ENCODE assay signal across 32 cellular contexts in the genomic region with DNA sequence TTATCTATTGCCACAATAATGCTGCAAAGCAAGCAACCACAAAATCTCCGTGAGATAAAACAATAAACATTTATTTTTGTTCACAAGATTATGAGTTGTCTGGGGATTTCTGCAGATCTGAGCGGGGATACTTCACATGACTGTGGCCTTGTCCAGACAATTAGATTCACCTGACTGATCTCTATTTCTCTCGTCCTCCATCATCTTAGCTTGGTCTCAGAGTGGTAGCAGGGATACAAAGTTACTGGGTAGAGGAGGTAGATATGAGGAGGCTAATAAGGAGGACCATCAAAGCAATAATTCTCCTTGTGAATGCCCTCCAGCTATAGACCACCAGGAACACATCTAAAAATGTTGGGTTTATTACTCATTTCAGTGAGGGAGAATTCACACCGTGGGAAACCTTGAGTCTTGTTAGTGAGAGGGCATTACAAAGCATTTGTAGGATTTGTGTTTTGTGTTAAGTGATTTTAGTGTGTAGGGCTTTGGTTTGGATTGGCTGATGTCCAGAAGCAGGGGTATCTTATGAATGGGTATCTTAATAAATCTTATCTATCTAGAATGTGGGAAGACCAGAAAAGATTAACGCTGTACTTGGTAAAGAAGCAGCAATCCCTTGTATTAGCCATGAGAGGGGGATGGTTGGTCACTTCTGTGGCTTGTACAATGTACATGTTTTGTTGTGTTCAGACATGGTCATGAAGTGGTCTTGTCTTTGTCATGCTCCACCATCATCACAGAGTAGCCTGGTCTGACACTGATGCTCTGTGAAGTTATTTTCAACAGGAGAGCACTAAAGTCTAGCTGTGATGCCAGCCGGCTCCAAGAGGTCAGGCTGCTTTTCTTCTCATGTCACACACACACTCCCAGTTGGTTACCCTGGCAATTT.
DNase-seq lines count a peak whose midpoint lies in the region; ATAC-seq and TF ChIP-seq lines count a peak whose summit lies in the region.
"Had no signal": no experiment of that assay in that cellular context is flagged by ENCODE, and none has a peak within 500 bp of the region (broad histone marks: within the 10 kb centered on the region; RNA-seq: fewer than 3 reads in every experiment).

No MANE protein-coding gene starts in this region.

- H2AFZ ChIP-seq in HCT116 (ENCODE audit: low read depth, low read length, poor library complexity, severe bottlenecking): peak overlapping the region; percentile 46

- no peak for TF ChIP-seq POLR2A in HCT116 (IDR thresholded peaks at IDR 0.05; ENCODE audit: borderline replicate concordance, extremely low read depth, insufficient read depth, insufficient read length)

- TF ChIP-seq RAD21 in HCT116 (IDR thresholded peaks at IDR 0.05; ENCODE audit: low read depth): peak; percentile 19; the same call in 1 of the 2 replicates

- no peak overlapping the region for H3K4me3 ChIP-seq in HCT116 (replicated peaks in 1 of 2; ENCODE audit: low read depth in 1 of 2, low read length in 2 of 2)
- H3K4me3 ChIP-seq: ascending aorta, dorsolateral prefrontal cortex, thyroid gland had no signal

- intact Hi-C loops in HCT116 (cut with micrococcal nuclease): no loop called here

- H3K9ac ChIP-seq in HCT116 (ENCODE audit: low read length): no peak overlapping the region
- H3K9ac ChIP-seq: SK-N-SH had no signal

- ATAC-seq in HCT116: no peak
- ATAC-seq in activated CD8-positive, alpha-beta memory T cell treated with anti-CD3 and anti-CD28 coated beads, Interleukin-2, amount 10 ng/mL, durations not matched to agents 7 days and 5 days: no peak
- no peak for ATAC-seq in GM21529 (IDR thresholded peaks at IDR 0.05; ENCODE audit: unreplicated experiment)
- ATAC-seq: activated CD8-positive, alpha-beta T cell treated with anti-CD3 and anti-CD28 coated beads, Interleukin-2, amount 10 ng/mL, durations not matched to agents 7 days and 5 days; left ventricle myocardium superior; naive thymus-derived CD4-positive, alpha-beta T cell; stimulated activated naive CD8-positive, alpha-beta T cell treated with anti-CD3 and anti-CD28 coated beads, Interleukin-15, amount 100 ng/mL, for 72 hours; T-helper 17 cell had no signal

- RAD21 ChIA-PET in HCT116 (lab: Charles Lee; ENCODE audit: low non-redundant PET in 1 of 2, low total read pairs in 2 of 2, uncharacterized antibody in 2 of 2, unreplicated experiment in 2 of 2): interaction anchor here in 1 of 2 experiments (0.7 kb wide), 1 partner anchor 363 kb away, joined by 5 read pairs; no protein-coding TSS in a partner anchor

- TF ChIP-seq CTCF in HCT116 (IDR thresholded peaks at IDR 0.05 in 2 of 3, conservative IDR thresholded peaks at IDR 0.05 in 1 of 3; ENCODE audit: borderline replicate concordance in 1 of 3, insufficient read depth in 1 of 3, low read depth in 2 of 3, low read length in 2 of 3): no peak

- H3K36me3 ChIP-seq in HCT116 (ENCODE audit: control insufficient read depth in 1 of 2, insufficient read depth in 2 of 2, low read length in 2 of 2): no peaks in the 10 kb centered on the region
- H3K36me3 ChIP-seq: ascending aorta, thyroid gland had no signal

- CTCF ChIA-PET in HCT116 (lab: Charles Lee): no interaction called here
- CTCF ChIA-PET in activated CD8-positive, alpha-beta memory T cell treated with anti-CD3 and anti-CD28 coated beads, Interleukin-2, amount 10 ng/mL, durations not matched to agents 7 days and 5 days (lab: Charles Lee): no interaction called here

- no peak overlapping the region for H3K27ac ChIP-seq in HCT116 (ENCODE audit: low read depth, low read length)
- H3K27ac ChIP-seq: ascending aorta, dorsolateral prefrontal cortex, RWPE1, thyroid gland had no signal

- H3K36me3 Mint-ChIP-seq in activated CD8-positive, alpha-beta memory T cell treated with anti-CD3 and anti-CD28 coated beads, Interleukin-2, amount 10 ng/mL, durations not matched to agents 7 days and 5 days: peaks cover 3% of the 10 kb centered on the region
- H3K36me3 Mint-ChIP-seq: activated naive CD8-positive, alpha-beta T cell treated with anti-CD3 and anti-CD28 coated beads for 36 hours; CD4-positive, CD25-positive, alpha-beta regulatory T cell had no signal

- H3K9me3 Mint-ChIP-seq in activated CD8-positive, alpha-beta memory T cell treated with anti-CD3 and anti-CD28 coated beads, Interleukin-2, amount 10 ng/mL, durations not matched to agents 7 days and 5 days (ENCODE audit: low read depth): no peaks in the 10 kb centered on the region
- H3K9me3 Mint-ChIP-seq: activated naive CD8-positive, alpha-beta T cell treated with anti-CD3 and anti-CD28 coated beads for 36 hours; stimulated activated naive CD8-positive, alpha-beta T cell treated with anti-CD3 and anti-CD28 coated beads, Interleukin-15, amount 100 ng/mL, for 72 hours had no signal

- no peaks in the 10 kb centered on the region for H3K9me3 ChIP-seq in HCT116 (ENCODE audit: control insufficient read depth in 1 of 2, insufficient read depth in 1 of 2, low read depth in 1 of 2, low read length in 2 of 2)
- H3K9me3 ChIP-seq: ascending aorta, SK-N-SH, thyroid gland had no signal

- H3K4me1 Mint-ChIP-seq in activated CD8-positive, alpha-beta memory T cell treated with anti-CD3 and anti-CD28 coated beads, Interleukin-2, amount 10 ng/mL, durations not matched to agents 7 days and 5 days: peaks cover 22% of the 10 kb centered on the region

- H3K79me2 ChIP-seq in HCT116 (ENCODE audit: insufficient read depth, low read length): no peaks in the 10 kb centered on the region

- H3K4me1 ChIP-seq in HCT116 (ENCODE audit: control insufficient read depth in 1 of 2, insufficient read depth in 2 of 2, low read length in 2 of 2): peaks cover 10 to 14% of the 10 kb centered on the region in 2 experiments; a peak in 3 of 4 replicates
- H3K4me1 ChIP-seq: ascending aorta had no signal

- no peak overlapping the region for H3K4me3 Mint-ChIP-seq in activated CD8-positive, alpha-beta memory T cell treated with anti-CD3 and anti-CD28 coated beads, Interleukin-2, amount 10 ng/mL, durations not matched to agents 7 days and 5 days
- H3K4me3 Mint-ChIP-seq: activated CD8-positive, alpha-beta T cell treated with anti-CD3 and anti-CD28 coated beads, Interleukin-2, amount 10 ng/mL, durations not matched to agents 7 days and 5 days; activated naive CD8-positive, alpha-beta T cell treated with anti-CD3 and anti-CD28 coated beads for 36 hours; CD4-positive, CD25-positive, alpha-beta regulatory T cell; naive thymus-derived CD4-positive, alpha-beta T cell; stimulated activated naive CD8-positive, alpha-beta T cell treated with anti-CD3 and anti-CD28 coated beads, Interleukin-15, amount 100 ng/mL, for 72 hours; T-helper 17 cell had no signal

- POLR2A ChIA-PET in HCT116 (lab: Charles Lee): no interaction called here

- no peaks in the 10 kb centered on the region for H3K27me3 ChIP-seq in HCT116 (ENCODE audit: insufficient read depth, low read length)
- H3K27me3 ChIP-seq: ascending aorta, dorsolateral prefrontal cortex, thyroid gland had no signal

- H3K4me2 ChIP-seq in HCT116 (ENCODE audit: low read length): no peak overlapping the region
- H3K4me2 ChIP-seq: SK-N-SH had no signal

- DNase-seq in NCI-H146 (lab: John Stamatoyannopoulos, UW): peak; percentile 24
- DNase-seq in NCI-H146 treated with DMSO at 0.1 percent for 48 hours (lab: John Stamatoyannopoulos, UW; ENCODE audit: unreplicated experiment): no peak
- no peak for DNase-seq in HCT116 (ENCODE audit: low read depth, low spot score)
- peak; percentile 30 for DNase-seq in amniotic epithelial cell (ENCODE audit: low read depth)
- peak; percentile 18 to 28 for DNase-seq in lung microvascular endothelial cell (ENCODE audit: low read depth in 2 of 2)
- DNase-seq in activated CD8-positive, alpha-beta memory T cell treated with anti-CD3 and anti-CD28 coated beads, Interleukin-2, amount 10 ng/mL, durations not matched to agents 7 days and 5 days: no peak
- DNase-seq in superior temporal gyrus (ENCODE audit: extremely low spot score): no peak
- DNase-seq: 8988T; activated CD8-positive, alpha-beta T cell treated with anti-CD3 and anti-CD28 coated beads, Interleukin-2, amount 10 ng/mL, durations not matched to agents 7 days and 5 days; activated naive CD8-positive, alpha-beta T cell treated with anti-CD3 and anti-CD28 coated beads for 36 hours; activated T-cell treated with anti-CD3 and anti-CD28 coated beads for 4 hours; caudate nucleus; CD4-positive, CD25-positive, alpha-beta regulatory T cell; dorsolateral prefrontal cortex; glutamatergic neuron; islet precursor cell; KBM-7; left ventricle myocardium superior; midbrain; MM.1S; naive thymus-derived CD4-positive, alpha-beta T cell; NCI-H1436 treated with DMSO at 0.1 percent for 48 hours; NCI-H2171 treated with DMSO at 0.1 percent for 48 hours; NCI-H526 treated with DMSO at 0.1 percent for 48 hours; nucleus accumbens; SK-N-SH; stimulated activated naive CD8-positive, alpha-beta T cell treated with anti-CD3 and anti-CD28 coated beads, Interleukin-15, amount 100 ng/mL, for 72 hours; T-helper 17 cell; thyroid gland had no signal

- no peak overlapping the region for H3K27ac Mint-ChIP-seq in activated CD8-positive, alpha-beta memory T cell treated with anti-CD3 and anti-CD28 coated beads, Interleukin-2, amount 10 ng/mL, durations not matched to agents 7 days and 5 days
- H3K27ac Mint-ChIP-seq: activated CD8-positive, alpha-beta T cell treated with anti-CD3 and anti-CD28 coated beads, Interleukin-2, amount 10 ng/mL, durations not matched to agents 7 days and 5 days; activated naive CD8-positive, alpha-beta T cell treated with anti-CD3 and anti-CD28 coated beads for 36 hours; stimulated activated naive CD8-positive, alpha-beta T cell treated with anti-CD3 and anti-CD28 coated beads, Interleukin-15, amount 100 ng/mL, for 72 hours; T-helper 17 cell had no signal

- BruUV-seq in HCT116 (replicated peaks; lab: Mats Ljungman, UMichigan): no TSS peak

- H3K9me2 ChIP-seq in HCT116 (ENCODE audit: insufficient read depth): no peaks in the 10 kb centered on the region
- H3K9me2 ChIP-seq: SK-N-SH had no signal

- H4K20me1 ChIP-seq in HCT116 (ENCODE audit: insufficient read depth): no peaks in the 10 kb centered on the region

- H3K27me3 Mint-ChIP-seq in activated CD8-positive, alpha-beta memory T cell treated with anti-CD3 and anti-CD28 coated beads, Interleukin-2, amount 10 ng/mL, durations not matched to agents 7 days and 5 days: peaks cover 2% of the 10 kb centered on the region
- H3K27me3 Mint-ChIP-seq: activated naive CD8-positive, alpha-beta T cell treated with anti-CD3 and anti-CD28 coated beads for 36 hours; CD4-positive, CD25-positive, alpha-beta regulatory T cell; naive thymus-derived CD4-positive, alpha-beta T cell; stimulated activated naive CD8-positive, alpha-beta T cell treated with anti-CD3 and anti-CD28 coated beads, Interleukin-15, amount 100 ng/mL, for 72 hours; T-helper 17 cell had no signal

TF ChIP-seq in HCT116, 20 proteins besides CTCF, POLR2A, EP300 and RAD21 (continues in another document):
- TF ChIP-seq EZH2phosphoT487 (IDR thresholded peaks at IDR 0.05; ENCODE audit: borderline replicate concordance) (no peak), YY1 (IDR thresholded peaks at IDR 0.05; ENCODE audit: extremely low read depth, insufficient replicate concordance, low read depth, low read length) (no peak), SIN3A (IDR thresholded peaks at IDR 0.05; ENCODE audit: low read depth) (no peak), CBX3 (IDR thresholded peaks at IDR 0.05; ENCODE audit: low read depth) (no peak)

Comparison
In these comparisons a context has a peak if more than half of its experiments do, and no peak if none do; other contexts are left out.
1. DNase-seq: peak in NCI-H146 (single experiment), amniotic epithelial cell (single experiment) and lung microvascular endothelial cell (2 of 2); none in NCI-H146 treated with DMSO at 0.1 percent for 48 hours (single experiment), HCT116 (single experiment), activated CD8-positive, alpha-beta memory T cell treated with anti-CD3 and anti-CD28 coated beads, Interleukin-2, amount 10 ng/mL, durations not matched to agents 7 days and 5 days (single experiment) and superior temporal gyrus (single experiment).